ENCODE assay signal across 21 cellular contexts in the genomic region with DNA sequence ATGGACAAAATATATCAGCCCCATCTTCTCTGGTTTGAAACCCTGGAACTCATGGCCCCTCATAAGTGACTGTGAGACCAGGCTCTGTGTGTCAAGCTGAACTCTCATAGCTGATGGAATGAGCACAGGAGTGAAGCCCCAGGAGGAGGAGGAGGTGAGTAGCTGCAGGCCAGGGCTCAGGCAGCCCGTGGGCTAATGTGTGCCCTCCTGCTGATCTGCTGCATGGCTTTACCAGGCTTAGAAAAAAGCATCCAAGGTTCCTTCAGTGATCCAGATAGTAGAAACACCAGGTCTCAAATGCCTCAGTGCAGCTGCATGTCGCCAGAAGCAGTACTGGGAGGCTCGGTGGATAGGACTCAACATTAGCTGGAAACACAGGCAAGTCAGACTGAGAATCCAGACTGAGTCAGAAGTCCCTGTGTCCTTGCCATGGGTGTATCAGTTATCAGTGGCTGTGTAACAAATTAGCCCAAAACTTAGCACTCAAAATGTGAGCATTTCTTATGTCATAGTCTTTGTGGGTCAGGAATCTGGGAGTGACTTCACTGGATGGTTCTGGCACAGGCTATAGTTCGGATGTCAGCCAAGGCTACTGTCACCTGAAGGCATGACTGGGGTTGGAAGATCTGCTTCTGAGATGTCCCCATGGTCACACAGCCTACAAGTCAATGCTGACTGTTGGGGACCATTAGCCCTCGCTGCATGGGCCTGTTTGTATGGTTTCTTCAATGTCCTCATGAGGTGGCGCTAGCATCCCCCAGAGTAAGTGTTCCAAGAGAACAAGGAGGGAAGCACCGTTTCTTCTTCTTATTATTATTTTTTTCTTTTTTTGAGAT.
DNase-seq lines count a peak whose midpoint lies in the region; ATAC-seq, FAIRE-seq and TF ChIP-seq lines count a peak whose summit lies in the region.
"Had no signal": no experiment of that assay in that cellular context is flagged by ENCODE, and none has a peak within 500 bp of the region (broad histone marks: within the 10 kb centered on the region; RNA-seq: fewer than 3 reads in every experiment).

No MANE protein-coding gene starts in this region.

- H3K36me3 Mint-ChIP-seq in stimulated activated naive B cell treated with anti-CD40 and anti-IgM and Interleukin-4, amounts not matched to agents 10 μg/mL and 1 μg/mL and 100 μg/mL, for 72 hours, result peaks cover 0 to 2% of the 10 kb centered on the region in 2 donors
- H3K36me3 Mint-ChIP-seq in activated naive CD8-positive, alpha-beta T cell treated with anti-CD3 and anti-CD28 coated beads for 36 hours, result no peaks in the 10 kb centered on the region

- peak overlapping the region; percentile 27 for H3K27ac Mint-ChIP-seq in stimulated activated naive B cell treated with anti-CD40 and anti-IgM and Interleukin-4, amounts not matched to agents 10 μg/mL and 1 μg/mL and 100 μg/mL, for 72 hours
- H3K27ac Mint-ChIP-seq in activated naive CD8-positive, alpha-beta T cell treated with anti-CD3 and anti-CD28 coated beads for 36 hours, result no peak overlapping the region

- intact Hi-C loops in cardiac septum (cut with DNase I) (loop anchor here (5.0 kb wide), 2 partner anchors 143 to 253 kb away; a partner anchor contains a TSS), left cardiac atrium (cut with DNase I) (loop anchor here in 1 of 2 donors (10.0 kb wide), 1 partner anchor 131 kb away; no protein-coding TSS in a partner anchor), HepG2 (cut with micrococcal nuclease; ENCODE audit: unreplicated experiment) (no loop called here)

- no TSS peak for BruUV-seq in HepG2 (replicated peaks; lab: Mats Ljungman, UMichigan)

- peaks cover 0 to 7% of the 10 kb centered on the region in 2 donors for H3K27me3 Mint-ChIP-seq in stimulated activated naive B cell treated with anti-CD40 and anti-IgM and Interleukin-4, amounts not matched to agents 10 μg/mL and 1 μg/mL and 100 μg/mL, for 72 hours
- H3K27me3 Mint-ChIP-seq in activated naive CD8-positive, alpha-beta T cell treated with anti-CD3 and anti-CD28 coated beads for 36 hours, result no peaks in the 10 kb centered on the region

- no peaks in the 10 kb centered on the region for H4K20me1 ChIP-seq in HepG2 (ENCODE audit: insufficient read depth, low read length)
- H4K20me1 ChIP-seq: BLaER1 had no signal

- peaks cover 3 to 4% of the 10 kb centered on the region in 2 donors for H3K9me3 Mint-ChIP-seq in stimulated activated naive B cell treated with anti-CD40 and anti-IgM and Interleukin-4, amounts not matched to agents 10 μg/mL and 1 μg/mL and 100 μg/mL, for 72 hours
- peaks cover 6% of the 10 kb centered on the region for H3K9me3 Mint-ChIP-seq in activated naive CD8-positive, alpha-beta T cell treated with anti-CD3 and anti-CD28 coated beads for 36 hours
- H3K9me3 Mint-ChIP-seq: activated T-cell treated with anti-CD3 and anti-CD28 coated beads, Interleukin-2, amount 50 U/mL, for 4 hours had no signal

- H3K4me3 Mint-ChIP-seq in stimulated activated naive B cell treated with anti-CD40 and anti-IgM and Interleukin-4, amounts not matched to agents 10 μg/mL and 1 μg/mL and 100 μg/mL, for 72 hours, result no peak overlapping the region
- no peak overlapping the region for H3K4me3 Mint-ChIP-seq in activated naive CD8-positive, alpha-beta T cell treated with anti-CD3 and anti-CD28 coated beads for 36 hours
- H3K4me3 Mint-ChIP-seq: activated T-cell treated with anti-CD3 and anti-CD28 coated beads, Interleukin-2, amount 50 U/mL, for 4 hours had no signal

- 99% methylated on average over 6 of the region's 7 CpGs for WGBS in HepG2 (ENCODE audit: low lambda C conversion rate)

- ATAC-seq in left cardiac atrium (no peak), HepG2 (no peak), GM19328 (IDR thresholded peaks at IDR 0.05; ENCODE audit: unreplicated experiment) (no peak)
- no peak for ATAC-seq in stimulated activated naive B cell treated with anti-CD40 and anti-IgM and Interleukin-4, amounts not matched to agents 10 μg/mL and 1 μg/mL and 100 μg/mL, for 72 hours (replicated peaks)
- ATAC-seq: activated T-cell treated with anti-CD3 and anti-CD28 coated beads, Interleukin-2, amount 50 U/mL, for 4 hours had no signal

- H3K27me3 ChIP-seq in WERI-Rb-1 (ENCODE audit: insufficient read depth, low read depth, severe bottlenecking), result no peaks in the 10 kb centered on the region
- no peaks in the 10 kb centered on the region for H3K27me3 ChIP-seq in HepG2 (ENCODE audit: control insufficient read depth in 1 of 2, insufficient read depth in 2 of 2, low read length in 2 of 2)
- H3K27me3 ChIP-seq: BLaER1, body of pancreas had no signal

- H3K36me3 ChIP-seq in WERI-Rb-1 (no peaks in the 10 kb centered on the region), HepG2 (replicated peaks in 1 of 2; ENCODE audit: control insufficient read depth in 1 of 2, insufficient read depth in 2 of 2, low read length in 2 of 2) (no peaks in the 10 kb centered on the region)
- H3K36me3 ChIP-seq: BLaER1 had no signal

- DNase-seq in cardiac septum (ENCODE audit: low spot score), result peak; percentile 65
- DNase-seq in left cardiac atrium, result no peak
- DNase-seq in WERI-Rb-1, result no peak
- DNase-seq in HepG2 (ENCODE audit: low spot score), result no peak
- DNase-seq in stimulated activated naive B cell treated with anti-CD40 and anti-IgM and Interleukin-4, amounts not matched to agents 10 μg/mL and 1 μg/mL and 100 μg/mL, for 72 hours, result no peak
- DNase-seq in NOMO-1 treated with dmso at 0.1 percent for 144 hours (lab: John Stamatoyannopoulos, UW; ENCODE audit: unreplicated experiment), result no peak
- no peak for DNase-seq in activated naive CD8-positive, alpha-beta T cell treated with anti-CD3 and anti-CD28 coated beads for 36 hours
- DNase-seq: activated T-cell treated with anti-CD3 and anti-CD28 coated beads, Interleukin-2, amount 50 U/mL, for 4 hours; GDM1; H7; Karpas-422; NCI-H1105 treated with DMSO at 0.1 percent for 48 hours; NCI-H510A treated with DMSO at 0.1 percent for 48 hours; stimulated activated CD4-positive, alpha-beta T cell treated with anti-CD3 and anti-CD28 coated beads, Interleukin-15, amount 100 ng/mL, for 24 hours; T-helper 9 cell had no signal

- H3K4me3 ChIP-seq in WERI-Rb-1 (ENCODE audit: low read depth, low read length), result no peak overlapping the region
- no peak overlapping the region for H3K4me3 ChIP-seq in HepG2 (replicated peaks in 1 of 3; ENCODE audit: insufficient read depth in 1 of 3, low read depth in 2 of 3, low read length in 3 of 3)
- H3K4me3 ChIP-seq: A549, BLaER1, body of pancreas had no signal

- no peak overlapping the region for H3K4me2 ChIP-seq in HepG2 (ENCODE audit: low read depth, low read length)

- H3K27ac ChIP-seq in WERI-Rb-1 (no peak overlapping the region), HepG2 (ENCODE audit: extremely low read length, insufficient read depth, low read length) (no peak overlapping the region)
- H3K27ac ChIP-seq: BLaER1, body of pancreas had no signal

- no peak for TF ChIP-seq EP300 in HepG2 (IDR thresholded peaks at IDR 0.05; ENCODE audit: low read depth in 2 of 2, low read length in 2 of 2)
- no peak for TF ChIP-seq EP300 in HepG2 (CRISPR knock-in tag; IDR thresholded peaks at IDR 0.05; ENCODE audit: borderline replicate concordance)

- TF ChIP-seq CTCF in WERI-Rb-1 (IDR thresholded peaks at IDR 0.05; ENCODE audit: low read depth, low read length) (peak; percentile 53), HepG2 (CRISPR knock-in tag; IDR thresholded peaks at IDR 0.05) (no peak)

- peaks cover 83% of the 10 kb centered on the region for H3K4me1 ChIP-seq in HepG2 (ENCODE audit: insufficient read depth, low read length)

- H3K79me2 ChIP-seq in HepG2 (ENCODE audit: insufficient read depth, low read length), result no peaks in the 10 kb centered on the region

- no peak for TF ChIP-seq RAD21 in HepG2 (CRISPR knock-in tag; IDR thresholded peaks at IDR 0.05)

- POLR2A ChIA-PET in HepG2 (lab: Yijun Ruan, JAX), result interaction anchor here (1.0 kb wide), 1 partner anchor 147 kb away, joined by 3 read pairs; no protein-coding TSS in a partner anchor

- no peak for FAIRE-seq in HepG2 (lab: Jason Lieb, UNC)
- FAIRE-seq: A549, colon, urothelium cell line had no signal

- no peak for TF ChIP-seq POLR2A in HepG2 (IDR thresholded peaks at IDR 0.05; ENCODE audit: insufficient read depth in 1 of 2, low read depth in 2 of 2, low read length in 2 of 2)

- H2AFZ ChIP-seq in HepG2 (ENCODE audit: low read length), result no peak overlapping the region

- H3K9me3 ChIP-seq in WERI-Rb-1 (ENCODE audit: severe bottlenecking), result peaks cover 6% of the 10 kb centered on the region
- H3K9me3 ChIP-seq in HepG2 (ENCODE audit: low read length), result no peaks in the 10 kb centered on the region
- H3K9me3 ChIP-seq: body of pancreas had no signal

- CTCF ChIA-PET in HepG2 (lab: Yijun Ruan, JAX; ENCODE audit: low intra/inter-chr PET ratio, low total read pairs), result no interaction called here

- peaks cover 12 to 22% of the 10 kb centered on the region in 2 donors for H3K4me1 Mint-ChIP-seq in stimulated activated naive B cell treated with anti-CD40 and anti-IgM and Interleukin-4, amounts not matched to agents 10 μg/mL and 1 μg/mL and 100 μg/mL, for 72 hours
- peaks cover 12% of the 10 kb centered on the region for H3K4me1 Mint-ChIP-seq in activated naive CD8-positive, alpha-beta T cell treated with anti-CD3 and anti-CD28 coated beads for 36 hours

- H3K9ac ChIP-seq in HepG2 (ENCODE audit: insufficient read depth, low read depth, low read length), result no peak overlapping the region
- H3K9ac ChIP-seq: BLaER1 had no signal

- in situ Hi-C loops in HepG2 (cut with HindIII; ENCODE audit: extremely low pct_ligation_motif_present, low pct_unique_long_range_greater_than_20kb), result no loop called here

TF ChIP-seq in HepG2, 621 proteins besides CTCF, POLR2A, EP300 and RAD21:
- TF ChIP-seq ERF (CRISPR knock-in tag; IDR thresholded peaks at IDR 0.05) (0 out of 2 replicates have a peak, but pooled peaks have one; percentile 9), RBAK (CRISPR knock-in tag; IDR thresholded peaks at IDR 0.05) (peak; percentile 98), ZNF253 (CRISPR knock-in tag; IDR thresholded peaks at IDR 0.05; ENCODE audit: borderline replicate concordance) (no peak)
- TF ChIP-seq, protein P1, sequence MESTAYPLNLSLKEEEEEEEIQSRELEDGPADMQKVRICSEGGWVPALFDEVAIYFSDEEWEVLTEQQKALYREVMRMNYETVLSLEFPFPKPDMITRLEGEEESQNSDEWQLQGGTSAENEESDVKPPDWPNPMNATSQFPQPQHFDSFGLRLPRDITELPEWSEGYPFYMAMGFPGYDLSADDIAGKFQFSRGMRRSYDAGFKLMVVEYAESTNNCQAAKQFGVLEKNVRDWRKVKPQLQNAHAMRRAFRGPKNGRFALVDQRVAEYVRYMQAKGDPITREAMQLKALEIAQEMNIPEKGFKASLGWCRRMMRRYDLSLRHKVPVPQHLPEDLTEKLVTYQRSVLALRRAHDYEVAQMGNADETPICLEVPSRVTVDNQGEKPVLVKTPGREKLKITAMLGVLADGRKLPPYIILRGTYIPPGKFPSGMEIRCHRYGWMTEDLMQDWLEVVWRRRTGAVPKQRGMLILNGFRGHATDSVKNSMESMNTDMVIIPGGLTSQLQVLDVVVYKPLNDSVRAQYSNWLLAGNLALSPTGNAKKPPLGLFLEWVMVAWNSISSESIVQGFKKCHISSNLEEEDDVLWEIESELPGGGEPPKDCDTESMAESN (CRISPR knock-in tag; conservative IDR thresholded peaks at IDR 0.05), result no peak
TF ChIP-seq in HepG2: peak in this region for 2.
